In genomic region chr3:169340055-169340454, GRCh38 we compare ENCODE assay signal across 9 cellular contexts.
"Had no signal": no experiment of that assay in that cellular context is flagged by ENCODE, and none has a peak within 500 bp of the region (broad histone marks: within the 10 kb centered on the region; RNA-seq: fewer than 3 reads in every experiment).

No MANE protein-coding gene starts in this region.

- ATAC-seq: HCT116 had no signal

- DNase-seq: GM23248, GOT3, H7, HFFc6, KBM-7 had no signal

- FAIRE-seq: HTR-8/SVneo had no signal

- H3K36me3 ChIP-seq: HAP-1 had no signal

- H3K4me3 ChIP-seq: GM23248, HAP-1 had no signal

- H3K9me3 Mint-ChIP-seq: HFFc6 had no signal

- H3K27ac Mint-ChIP-seq: HFFc6, IgD-negative memory B cell had no signal

- H3K9ac ChIP-seq: GM23248 had no signal

- H3K9me3 ChIP-seq: HAP-1 had no signal

- H3K4me3 Mint-ChIP-seq: HFFc6, IgD-negative memory B cell had no signal

- H3K27ac ChIP-seq: GM23248 had no signal

- H2AFZ ChIP-seq: GM23248 had no signal
